Comparison of ENCODE assay signal across 1 cellular context in genomic region chr11:19714387-19715363, GRCh38.
A peak's percentile ranks its signal among the peaks of the same experiment; 100 is the strongest.
TF ChIP-seq lines count a peak whose summit lies in the region.

No MANE protein-coding gene starts in this region.

TF ChIP-seq in liver, 16 proteins besides CTCF, POLR2A, EP300 and RAD21 (continued from another document):
- TF ChIP-seq REST (IDR thresholded peaks at IDR 0.05) (peak; percentile 7), HNF4A (conservative IDR thresholded peaks at IDR 0.05) (no peak), SP1 (IDR thresholded peaks at IDR 0.05) (no peak), FOXA1 (IDR thresholded peaks at IDR 0.05) (no peak), ATF3 (IDR thresholded peaks at IDR 0.05) (no peak), RXRA (IDR thresholded peaks at IDR 0.05) (peak in 1 of 2 donors; percentile 21), NR2F2 (IDR thresholded peaks at IDR 0.05) (no peak)
TF ChIP-seq in liver: peak in this region for 3.
